ENCODE assay signal across 22 cellular contexts in genomic region chr3:37521403-37521802, GRCh38.
DNase-seq lines count a peak whose midpoint lies in the region; ATAC-seq and TF ChIP-seq lines count a peak whose summit lies in the region.
"Had no signal": no experiment of that assay in that cellular context is flagged by ENCODE, and none has a peak within 500 bp of the region (broad histone marks: within the 10 kb centered on the region; RNA-seq: fewer than 3 reads in every experiment).

No MANE protein-coding gene starts in this region.

- no peak overlapping the region for H3K4ac ChIP-seq in mesendoderm (ENCODE audit: low read depth, low read length)

- H4K5ac ChIP-seq in mesendoderm (ENCODE audit: low read length): no peak overlapping the region

- H3K79me2 ChIP-seq in mesendoderm (ENCODE audit: control insufficient read depth, insufficient read depth, low read length): no peaks in the 10 kb centered on the region

- no peaks in the 10 kb centered on the region for H3K9me3 Mint-ChIP-seq in brain
- no peaks in the 10 kb centered on the region for H3K9me3 Mint-ChIP-seq in CD14-positive monocyte
- H3K9me3 Mint-ChIP-seq: CD4-positive, alpha-beta T cell; GM23338 had no signal

- H3K56ac ChIP-seq in mesendoderm (ENCODE audit: low read length): no peak overlapping the region

- DNase-seq in heart left ventricle: no peak
- DNase-seq in left cardiac atrium: no peak
- no peak for DNase-seq in mesendoderm
- DNase-seq in aorta: no peak
- DNase-seq in SIG-M5 (lab: John Stamatoyannopoulos, UW): no peak
- no peak for DNase-seq in CD14-positive monocyte (ENCODE audit: low spot score)
- DNase-seq: CD4-positive, alpha-beta T cell; DMS153; GF-D8; HCEC 1CT; IMR-90; Karpas-422; NCI-H1436 treated with DMSO at 0.1 percent for 48 hours; NCI-H2029; NCI-H345; NCI-H524 treated with DMSO at 0.1 percent for 48 hours; RPMI8226 had no signal

- H3K4me1 Mint-ChIP-seq in brain (peaks cover 11% of the 10 kb centered on the region), CD14-positive monocyte (peaks cover 5% of the 10 kb centered on the region)
- H3K4me1 Mint-ChIP-seq: B cell had no signal

- H3K4me2 ChIP-seq in mesendoderm (ENCODE audit: low read length): no peak overlapping the region
- H3K4me2 ChIP-seq: GM23338 had no signal

- H3K27ac Mint-ChIP-seq in brain: peak overlapping the region in 3 of 5 experiments; percentile 22 to 89 (median 78)
- H3K27ac Mint-ChIP-seq in CD14-positive monocyte: no peak overlapping the region
- H3K27ac Mint-ChIP-seq: B cell; CD4-positive, alpha-beta T cell; GM23338 had no signal

- H3K27me3 ChIP-seq in heart left ventricle: no peaks in the 10 kb centered on the region
- no peaks in the 10 kb centered on the region for H3K27me3 ChIP-seq in mesendoderm (ENCODE audit: insufficient read depth, low read length, poor library complexity)
- no peaks in the 10 kb centered on the region for H3K27me3 ChIP-seq in aorta (ENCODE audit: control insufficient read depth in 1 of 2, insufficient read depth in 2 of 2, low read length in 1 of 2)

- TF ChIP-seq POLR2A in heart left ventricle (IDR thresholded peaks at IDR 0.05): no peak

- no peak overlapping the region for H4K8ac ChIP-seq in mesendoderm (ENCODE audit: low read depth, low read length)

- no peak overlapping the region for H2BK120ac ChIP-seq in mesendoderm (ENCODE audit: low read depth, low read length)

- WGBS in heart left ventricle, 4 donors: 69 to 79% (median 76%) methylated on average over 6 of the region's 6 CpGs
- no CpG with 5 or more reads among the region's 6 CpGs for WGBS in mesendoderm (ENCODE audit: extremely low coverage, insufficient coverage, low lambda C conversion rate)
- WGBS in aorta, 2 donors: 25% methylated on average over 6 of the region's 6 CpGs

- H2BK5ac ChIP-seq in mesendoderm (ENCODE audit: low read length): no peak overlapping the region

- H3K4me3 ChIP-seq in heart left ventricle (no peak overlapping the region), mesendoderm (ENCODE audit: low read length) (no peak overlapping the region), aorta (ENCODE audit: low read length in 2 of 2) (no peak overlapping the region)
- H3K4me3 ChIP-seq: GM23338 had no signal

- TF ChIP-seq CTCF in heart left ventricle (IDR thresholded peaks at IDR 0.05) (no peak), brain (conservative IDR thresholded peaks at IDR 0.05) (no peak), CD14-positive monocyte (IDR thresholded peaks at IDR 0.05) (no peak)

- no peak overlapping the region for H2BK15ac ChIP-seq in mesendoderm (replicated peaks; ENCODE audit: low read depth)

- H3K9me3 ChIP-seq in heart left ventricle (no peaks in the 10 kb centered on the region), aorta (ENCODE audit: control insufficient read depth, low read length) (no peaks in the 10 kb centered on the region)

- H3K36me3 Mint-ChIP-seq in brain: peaks cover 11% of the 10 kb centered on the region
- no peaks in the 10 kb centered on the region for H3K36me3 Mint-ChIP-seq in CD14-positive monocyte

- no peak overlapping the region for H3K18ac ChIP-seq in mesendoderm (ENCODE audit: low read length)

- no peak overlapping the region for H2AK5ac ChIP-seq in mesendoderm (ENCODE audit: low read length)

- ATAC-seq in heart left ventricle (no peak), left cardiac atrium (no peak), aorta (ENCODE audit: low FRiP score) (peak; percentile 45), HG03460 (IDR thresholded peaks at IDR 0.05; ENCODE audit: unreplicated experiment) (no peak)
- ATAC-seq: GM23338 had no signal

- peaks cover 0 to 95% (median 35%) of the 10 kb centered on the region in 9 donors for H3K36me3 ChIP-seq in heart left ventricle
- no peaks in the 10 kb centered on the region for H3K36me3 ChIP-seq in mesendoderm (ENCODE audit: control insufficient read depth, insufficient read depth, low read length)
- peaks cover 0 to 10% of the 10 kb centered on the region in 2 donors for H3K36me3 ChIP-seq in aorta (ENCODE audit: control insufficient read depth in 1 of 2, insufficient read depth in 2 of 2, low read length in 1 of 2)

- H3K23ac ChIP-seq in mesendoderm (ENCODE audit: low read length): no peak overlapping the region

- H3K79me1 ChIP-seq in mesendoderm (ENCODE audit: low read length): no peaks in the 10 kb centered on the region

- H3K4me1 ChIP-seq in heart left ventricle: peaks cover 0 to 37% (median 21%) of the 10 kb centered on the region in 12 donors
- peaks cover 7% of the 10 kb centered on the region for H3K4me1 ChIP-seq in mesendoderm (ENCODE audit: control insufficient read depth, low read depth, low read length)
- no peaks in the 10 kb centered on the region for H3K4me1 ChIP-seq in aorta (ENCODE audit: control insufficient read depth in 1 of 2, insufficient read depth in 2 of 2, low read length in 2 of 2)

- no peaks in the 10 kb centered on the region for H3K27me3 Mint-ChIP-seq in brain
- peaks cover 1 to 2% (median 2%) of the 10 kb centered on the region in 3 donors for H3K27me3 Mint-ChIP-seq in CD14-positive monocyte (ENCODE audit: low read depth in 3 of 3)
- H3K27me3 Mint-ChIP-seq: CD4-positive, alpha-beta T cell had no signal

- H3K4me3 Mint-ChIP-seq in brain (no peak overlapping the region), CD14-positive monocyte (no peak overlapping the region)
- H3K4me3 Mint-ChIP-seq: B cell; CD4-positive, alpha-beta T cell; GM23338 had no signal

- H3K27ac ChIP-seq in heart left ventricle (peak overlapping the region in 7 of 12 donors; percentile 11 to 52 (median 35)), mesendoderm (ENCODE audit: low read depth, low read length) (peak overlapping the region; percentile 6), aorta (ENCODE audit: low read depth in 1 of 2, low read length in 2 of 2) (peak overlapping the region; percentile 29 to 58)
- H3K27ac ChIP-seq: 22Rv1 had no signal

- intact Hi-C loops in heart left ventricle (cut with DNase I): no loop called here
- intact Hi-C loops in left cardiac atrium (cut with DNase I): no loop called here
- intact Hi-C loops in aorta (cut with DNase I): no loop called here
- intact Hi-C loops in CD14-positive monocyte (cut with micrococcal nuclease): no loop called here

- no peak overlapping the region for H3K9ac ChIP-seq in mesendoderm (ENCODE audit: low read length)

Comparison
In these comparisons a context has a peak if more than half of its experiments do, and no peak if none do; other contexts are left out.
1. H3K27ac Mint-ChIP-seq: peak in brain (3 of 5); none in CD14-positive monocyte (0 of 7).
2. Peak in every context shown above with its lines, with median percentiles within 50 percentile points of each other: H3K27ac ChIP-seq.